8 cellular contexts compared by ENCODE assay signal in the genomic region with DNA sequence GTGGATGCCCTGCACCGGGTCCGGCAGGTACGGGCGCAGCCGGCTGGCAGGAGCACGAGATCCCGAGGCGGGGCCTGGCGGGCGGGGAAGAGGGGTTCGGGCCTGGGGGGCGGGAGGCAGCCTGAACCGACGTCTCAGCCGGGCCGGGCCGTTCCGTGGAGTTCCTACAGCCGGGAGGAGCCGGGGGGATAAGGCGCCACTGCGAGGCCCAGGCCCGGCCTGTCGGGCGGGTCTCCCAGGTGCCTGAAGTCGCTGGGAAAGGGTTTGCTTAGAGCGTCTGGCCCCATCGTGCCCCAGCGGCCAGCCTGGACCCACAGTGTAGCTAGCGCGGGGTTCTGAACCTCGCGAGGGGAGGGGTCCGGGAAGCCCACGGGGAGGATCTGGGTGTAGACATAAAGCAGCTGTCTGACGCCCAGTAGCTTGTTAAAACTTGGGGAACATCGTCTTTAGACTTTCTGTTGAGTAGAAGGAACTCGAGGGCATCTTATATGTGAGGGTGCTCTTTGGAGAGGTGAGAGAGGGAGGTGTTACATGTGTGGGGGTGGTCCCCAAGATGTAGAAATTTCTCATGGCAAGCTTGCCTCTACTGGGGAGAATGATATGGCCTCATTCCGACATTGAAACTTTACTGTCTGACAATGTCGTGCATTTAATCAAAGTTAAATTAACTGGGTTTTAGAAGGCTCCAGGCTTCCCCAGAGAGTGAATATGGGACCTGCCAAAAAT. TPM values are rescaled to one million over a fixed set of nuclear protein-coding genes. Genes with fewer than 3 reads are reported as not detected.
DNase-seq lines count a peak whose midpoint lies in the region; ATAC-seq, FAIRE-seq and TF ChIP-seq lines count a peak whose summit lies in the region.

No MANE protein-coding gene starts in this region.

- no peak for TF ChIP-seq CTCF in CD8-positive, alpha-beta T cell (IDR thresholded peaks at IDR 0.05)

- peak; percentile 29 for ATAC-seq in CD8-positive, alpha-beta T cell
- ATAC-seq in GM21723 (IDR thresholded peaks at IDR 0.05; ENCODE audit: unreplicated experiment): peak; percentile 38
- peak; percentile 42 for ATAC-seq in effector memory CD8-positive, alpha-beta T cell (replicated peaks)

- H3K27ac Mint-ChIP-seq in CD8-positive, alpha-beta T cell: peak overlapping the region; percentile 94
- peak overlapping the region; percentile 84 to 89 for H3K27ac Mint-ChIP-seq in effector memory CD8-positive, alpha-beta T cell

- no peaks in the 10 kb centered on the region for H3K36me3 ChIP-seq in CD8-positive, alpha-beta T cell (ENCODE audit: insufficient read depth, low read length)
- H3K36me3 ChIP-seq in mucosa of rectum (ENCODE audit: control insufficient read depth in 2 of 2, insufficient read depth in 2 of 2, low read length in 2 of 2): peaks cover 0 to 2% of the 10 kb centered on the region in 2 donors

- no peaks in the 10 kb centered on the region for H3K9me3 ChIP-seq in CD8-positive, alpha-beta T cell (ENCODE audit: low read length)
- no peaks in the 10 kb centered on the region for H3K9me3 ChIP-seq in mucosa of rectum (ENCODE audit: control insufficient read depth in 2 of 2, low read length in 2 of 2)

- intact Hi-C loops in CD8-positive, alpha-beta T cell (cut with DNase I, micrococcal nuclease): loop anchor here (1.0 to 5.0 kb wide), 2 partner anchors 112 to 113 kb away; partner anchors contain the start of gene EXOSC2 (in 2 of the 2)

- H3K9ac ChIP-seq in mucosa of rectum (ENCODE audit: low read depth in 1 of 2, low read length in 2 of 2): peak overlapping the region; percentile 73 to 87

- H3K9me3 Mint-ChIP-seq in CD8-positive, alpha-beta T cell: no peaks in the 10 kb centered on the region
- no peaks in the 10 kb centered on the region for H3K9me3 Mint-ChIP-seq in effector memory CD8-positive, alpha-beta T cell

- no peaks in the 10 kb centered on the region for H3K27me3 ChIP-seq in CD8-positive, alpha-beta T cell (ENCODE audit: insufficient read depth, low read length)
- no peaks in the 10 kb centered on the region for H3K27me3 ChIP-seq in mucosa of rectum (ENCODE audit: control insufficient read depth in 2 of 2, insufficient read depth in 2 of 2, low read length in 2 of 2)

- peak overlapping the region; percentile 80 for H3K27ac ChIP-seq in CD8-positive, alpha-beta T cell (ENCODE audit: low read depth, low read length)
- H3K27ac ChIP-seq in mucosa of rectum (ENCODE audit: low read depth in 2 of 2, low read length in 2 of 2): peak overlapping the region; percentile 50 to 88

- CTCF ChIA-PET in CD8-positive, alpha-beta T cell (lab: Charles Lee): no interaction called here

- H3K4me3 Mint-ChIP-seq in CD8-positive, alpha-beta T cell: peak overlapping the region; percentile 87
- H3K4me3 Mint-ChIP-seq in effector memory CD8-positive, alpha-beta T cell: peak overlapping the region; percentile 90

- POLR2A ChIA-PET in CD8-positive, alpha-beta T cell (lab: Charles Lee): no interaction called here

- H3K4me1 ChIP-seq in CD8-positive, alpha-beta T cell (ENCODE audit: insufficient read depth, low read length): peaks cover 27% of the 10 kb centered on the region
- peaks cover 16 to 17% of the 10 kb centered on the region in 2 donors for H3K4me1 ChIP-seq in mucosa of rectum (ENCODE audit: control insufficient read depth in 2 of 2, insufficient read depth in 2 of 2, low read length in 2 of 2)

- peak overlapping the region; percentile 94 for H3K4me3 ChIP-seq in CD8-positive, alpha-beta T cell (ENCODE audit: low read depth, low read length)
- H3K4me3 ChIP-seq in mucosa of rectum (ENCODE audit: low read length in 2 of 2): peak overlapping the region; percentile 81 to 98

- FAIRE-seq in HTR-8/SVneo (lab: Jason Lieb, UNC): no peak

- no peaks in the 10 kb centered on the region for H3K27me3 Mint-ChIP-seq in CD8-positive, alpha-beta T cell (ENCODE audit: low read depth)
- no peaks in the 10 kb centered on the region for H3K27me3 Mint-ChIP-seq in effector memory CD8-positive, alpha-beta T cell

- H3K4me1 Mint-ChIP-seq in CD8-positive, alpha-beta T cell (ENCODE audit: low read depth): peaks cover 54% of the 10 kb centered on the region
- peaks cover 30 to 34% of the 10 kb centered on the region in 2 donors for H3K4me1 Mint-ChIP-seq in effector memory CD8-positive, alpha-beta T cell (ENCODE audit: low read depth in 2 of 2)

- peaks cover 18% of the 10 kb centered on the region for H3K36me3 Mint-ChIP-seq in CD8-positive, alpha-beta T cell
- H3K36me3 Mint-ChIP-seq in effector memory CD8-positive, alpha-beta T cell (ENCODE audit: insufficient read depth): no peaks in the 10 kb centered on the region

- DNase-seq in CD8-positive, alpha-beta T cell: peak in 1 of 7 experiments; percentile 31
- DNase-seq in NCI-H69 (lab: John Stamatoyannopoulos, UW) (peak; percentile 26), NCI-H1930 (lab: John Stamatoyannopoulos, UW) (no peak), COR-L47 (lab: John Stamatoyannopoulos, UW) (no peak), HTR-8/SVneo (ENCODE audit: insufficient read length, low spot score) (no peak)
- DNase-seq in effector memory CD8-positive, alpha-beta T cell: no peak

RNA-seq across cellular contexts. Expression of gene FUBP3, which starts 0.5 kb away (rescaled TPM):
- total RNA-seq in CD8-positive, alpha-beta T cell: 10 to 100 TPM; 29.5 to 30.2 TPM
